14 cellular contexts compared by ENCODE assay signal in the genomic region with DNA sequence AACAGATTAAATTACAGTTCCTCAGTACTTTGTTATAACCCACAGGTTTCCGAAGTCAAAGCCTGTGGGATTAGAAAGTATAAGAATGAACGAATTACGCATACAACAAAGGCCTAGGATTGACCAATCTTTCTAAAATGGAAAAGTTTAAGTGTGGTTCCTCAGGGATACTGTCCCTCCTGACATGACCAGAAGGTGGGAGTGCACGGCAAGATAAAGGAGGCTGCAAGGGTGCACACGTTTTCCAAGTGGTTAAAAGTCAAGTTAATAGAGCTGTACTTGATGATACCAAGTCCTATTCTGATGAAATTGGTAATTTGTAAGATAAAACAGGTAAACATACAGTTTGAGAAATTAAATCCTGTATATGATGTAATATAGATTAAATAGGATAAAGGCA.
A peak's percentile ranks its signal among the peaks of the same experiment; 100 is the strongest.
DNase-seq lines count a peak whose midpoint lies in the region; ATAC-seq, FAIRE-seq and TF ChIP-seq lines count a peak whose summit lies in the region.
"Had no signal": no experiment of that assay in that cellular context is flagged by ENCODE, and none has a peak within 500 bp of the region (broad histone marks: within the 10 kb centered on the region; RNA-seq: fewer than 3 reads in every experiment).

No MANE protein-coding gene starts in this region.

- H3K27me3 Mint-ChIP-seq in activated T-cell treated with anti-CD3 and anti-CD28 coated beads, Interleukin-2, amount 50 U/mL, for 4 hours (ENCODE audit: low read depth) = peaks cover 3% of the 10 kb centered on the region
- H3K27me3 Mint-ChIP-seq: activated B cell treated with CpG ODN at 0.5 μM for 24 hours had no signal

- H4K20me1 ChIP-seq in K562 (replicated peaks; ENCODE audit: control insufficient read depth, insufficient read depth, low read length) = no peaks in the 10 kb centered on the region

- no peak overlapping the region for H3K9ac ChIP-seq in K562 (ENCODE audit: insufficient read depth in 1 of 2, low read depth in 2 of 2, low read length in 2 of 2)

- H3K4me1 ChIP-seq in K562 (replicated peaks in 1 of 2; ENCODE audit: control insufficient read depth in 2 of 2, insufficient read depth in 2 of 2, low read length in 2 of 2) = no peaks in the 10 kb centered on the region
- H3K4me1 ChIP-seq: body of pancreas had no signal

- H3K79me2 ChIP-seq in K562 (ENCODE audit: control insufficient read depth, insufficient read depth, low read length) = no peaks in the 10 kb centered on the region

- no peak overlapping the region for H2AFZ ChIP-seq in K562 (ENCODE audit: low read depth, low read length)

- H3K4me3 ChIP-seq in K562 (no peak overlapping the region), kidney epithelial cell (ENCODE audit: low read depth, low read length) (no peak overlapping the region)
- H3K4me3 ChIP-seq: body of pancreas had no signal

- FAIRE-seq in K562 (lab: Jason Lieb, UNC) = no peak
- FAIRE-seq: GM12891 had no signal

- H3K36me3 ChIP-seq in K562 (ENCODE audit: control insufficient read depth, insufficient read depth, low read length) (peaks cover 73% of the 10 kb centered on the region), kidney epithelial cell (ENCODE audit: control insufficient read depth, insufficient read depth, low read length) (no peaks in the 10 kb centered on the region)

- DNase-seq in AG09319 (ENCODE audit: extremely low read depth, low read depth) (no peak), HCEC 1CT (peak; percentile 11), K562 (ENCODE audit: extremely low read depth in 1 of 4, low spot score in 3 of 4) (no peak), kidney epithelial cell (ENCODE audit: low read depth) (no peak)
- DNase-seq in activated T-cell treated with anti-CD3 and anti-CD28 coated beads, Interleukin-2, amount 50 U/mL, for 4 hours = no peak
- DNase-seq: activated B cell treated with CpG ODN at 0.5 μM for 24 hours; body of pancreas; CD4-positive, alpha-beta memory T cell; left ventricle myocardium superior; NCI-H2029 treated with DMSO at 0.1 percent for 48 hours had no signal

- H3K27me3 ChIP-seq in K562 (ENCODE audit: control insufficient read depth in 2 of 2, insufficient read depth in 2 of 2, low read length in 2 of 2) (no peaks in the 10 kb centered on the region), kidney epithelial cell (ENCODE audit: control insufficient read depth, insufficient read depth, low read length) (no peaks in the 10 kb centered on the region)
- H3K27me3 ChIP-seq: body of pancreas had no signal

- in situ Hi-C loops in K562 (cut with MboI) = no loop called here

- 68% methylated on average over 5 of the region's 5 CpGs for WGBS in K562 (ENCODE audit: insufficient coverage, low coverage, missing lambda C conversion rate)

- no peaks in the 10 kb centered on the region for H3K36me3 Mint-ChIP-seq in activated T-cell treated with anti-CD3 and anti-CD28 coated beads, Interleukin-2, amount 50 U/mL, for 4 hours (ENCODE audit: insufficient read depth)
- H3K36me3 Mint-ChIP-seq: CD4-positive, alpha-beta memory T cell had no signal

- POLR2A ChIA-PET in K562 (lab: Yijun Ruan, JAX) = interaction anchor here (0.7 to 0.8 kb wide), 2 partner anchors 9 to 15 kb away, joined by 4 to 5 read pairs; no protein-coding TSS in a partner anchor

- TF ChIP-seq RAD21 in K562 (CRISPR knock-in tag; conservative IDR thresholded peaks at IDR 0.05 in 1 of 2, IDR thresholded peaks at IDR 0.05 in 1 of 2) = peak; percentile 38 to 43; a peak in 3 of 4 replicates

- H3K4me2 ChIP-seq in K562 (ENCODE audit: insufficient read depth, low read length) = no peak overlapping the region

- no peak for TF ChIP-seq POLR2A in K562 (conservative IDR thresholded peaks at IDR 0.05)

- H3K9me3 ChIP-seq in K562 (replicated peaks; ENCODE audit: control insufficient read depth, insufficient read depth, low read depth, low read length) = no peaks in the 10 kb centered on the region
- H3K9me3 ChIP-seq: body of pancreas had no signal

- no peaks in the 10 kb centered on the region for H3K4me1 Mint-ChIP-seq in activated T-cell treated with anti-CD3 and anti-CD28 coated beads, Interleukin-2, amount 50 U/mL, for 4 hours (ENCODE audit: low read depth)
- H3K4me1 Mint-ChIP-seq: activated B cell treated with CpG ODN at 0.5 μM for 24 hours; CD4-positive, alpha-beta memory T cell had no signal

- intact Hi-C loops in K562 (cut with micrococcal nuclease) = loop anchor here (5.0 kb wide), 1 partner anchor 98 kb away; a partner anchor contains a TSS

- ATAC-seq in K562 (peak; percentile 71), HG02571 (IDR thresholded peaks at IDR 0.05; ENCODE audit: unreplicated experiment) (no peak), HG03354 (IDR thresholded peaks at IDR 0.05; ENCODE audit: poor library complexity, severe bottlenecking, unreplicated experiment) (no peak), GM21825 (IDR thresholded peaks at IDR 0.05; ENCODE audit: unreplicated experiment) (no peak)
- no peak for ATAC-seq in activated T-cell treated with anti-CD3 and anti-CD28 coated beads, Interleukin-2, amount 50 U/mL, for 4 hours
- ATAC-seq: body of pancreas, left ventricle myocardium superior had no signal

- H3K9me3 Mint-ChIP-seq in activated T-cell treated with anti-CD3 and anti-CD28 coated beads, Interleukin-2, amount 50 U/mL, for 4 hours = no peaks in the 10 kb centered on the region
- H3K9me3 Mint-ChIP-seq: activated B cell treated with CpG ODN at 0.5 μM for 24 hours had no signal

- TF ChIP-seq EP300 in K562 (IDR thresholded peaks at IDR 0.05; ENCODE audit: low read length) = no peak

- no peak overlapping the region for H3K27ac ChIP-seq in K562 (ENCODE audit: extremely low read depth, low read depth, low read length)
- H3K27ac ChIP-seq: body of pancreas had no signal

- H3K4me3 Mint-ChIP-seq in activated T-cell treated with anti-CD3 and anti-CD28 coated beads, Interleukin-2, amount 50 U/mL, for 4 hours = no peak overlapping the region
- H3K4me3 Mint-ChIP-seq: activated B cell treated with CpG ODN at 0.5 μM for 24 hours; CD4-positive, alpha-beta memory T cell had no signal

- TF ChIP-seq CTCF in AG09319 (IDR thresholded peaks at IDR 0.05; ENCODE audit: low read depth, low read length) = peak; percentile 5; the same call in 1 of the 2 replicates
- peak; percentile 37 to 48 (median 37); a peak in 4 of 6 replicates for TF ChIP-seq CTCF in K562 (IDR thresholded peaks at IDR 0.05 in 2 of 3, conservative IDR thresholded peaks at IDR 0.05 in 1 of 3; ENCODE audit: insufficient read depth in 2 of 3, low read depth in 1 of 3, low read length in 3 of 3)
- peak; percentile 49 for TF ChIP-seq CTCF in kidney epithelial cell (IDR thresholded peaks at IDR 0.05; ENCODE audit: insufficient read depth, low read length, poor library complexity, severe bottlenecking)

- CTCF ChIA-PET in K562 (lab: Yijun Ruan, JAX; ENCODE audit: low intra/inter-chr PET ratio) = interaction anchor here (0.6 to 2.5 kb wide), 4 partner anchors 98 to 827 kb away, joined by 3 to 13 read pairs (median 4); no protein-coding TSS in a partner anchor

- no TSS peak for BruUV-seq in K562 (replicated peaks; lab: Mats Ljungman, UMichigan)

- H3K9me1 ChIP-seq in K562 (ENCODE audit: control insufficient read depth, insufficient read depth, low read length) = peaks cover 2% of the 10 kb centered on the region

TF ChIP-seq in K562, 482 proteins besides CTCF, POLR2A, EP300 and RAD21:
- TF ChIP-seq SMC3 (conservative IDR thresholded peaks at IDR 0.05; ENCODE audit: insufficient read depth, low read depth, low read length) (0 out of 2 replicates have a peak, but pooled peaks have one; percentile 12), HOXB6 (CRISPR knock-in tag; IDR thresholded peaks at IDR 0.05; ENCODE audit: borderline replicate concordance) (no peak)
